ENCODE assay signal across 1 cellular context in the genomic region with DNA sequence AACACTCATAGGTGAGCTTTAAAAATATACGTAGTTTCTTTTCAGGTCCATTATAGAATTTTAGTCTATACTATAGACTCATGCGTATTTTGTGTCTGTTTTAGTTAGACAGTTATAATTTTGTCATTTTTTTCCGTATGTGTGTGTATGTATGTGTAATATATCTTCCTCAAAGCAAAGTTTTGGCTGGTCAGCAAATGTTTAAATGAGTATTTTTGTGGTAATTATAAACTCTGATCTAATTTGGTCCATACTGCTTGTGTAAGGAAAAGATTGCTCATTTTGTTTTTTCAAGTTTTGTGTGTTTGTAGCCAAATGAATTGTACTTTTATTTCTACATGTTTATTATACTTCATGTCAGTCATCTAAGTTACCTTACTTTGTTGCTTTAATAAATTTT.
TF ChIP-seq lines count a peak whose summit lies in the region.

No MANE protein-coding gene starts in this region.

TF ChIP-seq in WTC11, 78 proteins besides CTCF, POLR2A, EP300 and RAD21 (continued from another document):
- TF ChIP-seq FOXP4 (CRISPR knock-in tag; IDR thresholded peaks at IDR 0.05), result no peak
- no peak for TF ChIP-seq ARID4B (CRISPR knock-in tag; IDR thresholded peaks at IDR 0.05; ENCODE audit: borderline replicate concordance)
- TF ChIP-seq CREB1 (CRISPR knock-in tag; IDR thresholded peaks at IDR 0.05), result no peak
- no peak for TF ChIP-seq SMAD3 (CRISPR knock-in tag; IDR thresholded peaks at IDR 0.05; ENCODE audit: borderline replicate concordance)
- TF ChIP-seq NFE2L1 (CRISPR knock-in tag; IDR thresholded peaks at IDR 0.05), result no peak
- TF ChIP-seq ZNF281 (CRISPR knock-in tag; IDR thresholded peaks at IDR 0.05), result no peak
- no peak for TF ChIP-seq GABPB1 (CRISPR knock-in tag; IDR thresholded peaks at IDR 0.05)
- no peak for TF ChIP-seq ZNF219 (CRISPR knock-in tag; IDR thresholded peaks at IDR 0.05; ENCODE audit: borderline replicate concordance)
- TF ChIP-seq MXD4 (CRISPR knock-in tag; IDR thresholded peaks at IDR 0.05; ENCODE audit: borderline replicate concordance), result no peak
- no peak for TF ChIP-seq ERG (CRISPR knock-in tag; IDR thresholded peaks at IDR 0.05)
- TF ChIP-seq, protein P1, sequence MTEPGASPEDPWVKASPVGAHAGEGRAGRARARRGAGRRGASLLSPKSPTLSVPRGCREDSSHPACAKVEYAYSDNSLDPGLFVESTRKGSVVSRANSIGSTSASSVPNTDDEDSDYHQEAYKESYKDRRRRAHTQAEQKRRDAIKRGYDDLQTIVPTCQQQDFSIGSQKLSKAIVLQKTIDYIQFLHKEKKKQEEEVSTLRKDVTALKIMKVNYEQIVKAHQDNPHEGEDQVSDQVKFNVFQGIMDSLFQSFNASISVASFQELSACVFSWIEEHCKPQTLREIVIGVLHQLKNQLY (CRISPR knock-in tag; IDR thresholded peaks at IDR 0.05), result no peak
- no peak for TF ChIP-seq KAT7 (CRISPR knock-in tag; IDR thresholded peaks at IDR 0.05; ENCODE audit: borderline replicate concordance)
- TF ChIP-seq ESRRA (CRISPR knock-in tag; IDR thresholded peaks at IDR 0.05; ENCODE audit: borderline replicate concordance), result no peak
- no peak for TF ChIP-seq ATF2 (CRISPR knock-in tag; IDR thresholded peaks at IDR 0.05; ENCODE audit: borderline replicate concordance, low read depth)
- TF ChIP-seq OVOL2 (CRISPR knock-in tag; IDR thresholded peaks at IDR 0.05; ENCODE audit: borderline replicate concordance), result no peak
- TF ChIP-seq, protein P2, sequence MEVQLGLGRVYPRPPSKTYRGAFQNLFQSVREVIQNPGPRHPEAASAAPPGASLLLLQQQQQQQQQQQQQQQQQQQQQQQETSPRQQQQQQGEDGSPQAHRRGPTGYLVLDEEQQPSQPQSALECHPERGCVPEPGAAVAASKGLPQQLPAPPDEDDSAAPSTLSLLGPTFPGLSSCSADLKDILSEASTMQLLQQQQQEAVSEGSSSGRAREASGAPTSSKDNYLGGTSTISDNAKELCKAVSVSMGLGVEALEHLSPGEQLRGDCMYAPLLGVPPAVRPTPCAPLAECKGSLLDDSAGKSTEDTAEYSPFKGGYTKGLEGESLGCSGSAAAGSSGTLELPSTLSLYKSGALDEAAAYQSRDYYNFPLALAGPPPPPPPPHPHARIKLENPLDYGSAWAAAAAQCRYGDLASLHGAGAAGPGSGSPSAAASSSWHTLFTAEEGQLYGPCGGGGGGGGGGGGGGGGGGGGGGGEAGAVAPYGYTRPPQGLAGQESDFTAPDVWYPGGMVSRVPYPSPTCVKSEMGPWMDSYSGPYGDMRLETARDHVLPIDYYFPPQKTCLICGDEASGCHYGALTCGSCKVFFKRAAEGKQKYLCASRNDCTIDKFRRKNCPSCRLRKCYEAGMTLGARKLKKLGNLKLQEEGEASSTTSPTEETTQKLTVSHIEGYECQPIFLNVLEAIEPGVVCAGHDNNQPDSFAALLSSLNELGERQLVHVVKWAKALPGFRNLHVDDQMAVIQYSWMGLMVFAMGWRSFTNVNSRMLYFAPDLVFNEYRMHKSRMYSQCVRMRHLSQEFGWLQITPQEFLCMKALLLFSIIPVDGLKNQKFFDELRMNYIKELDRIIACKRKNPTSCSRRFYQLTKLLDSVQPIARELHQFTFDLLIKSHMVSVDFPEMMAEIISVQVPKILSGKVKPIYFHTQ (CRISPR knock-in tag; IDR thresholded peaks at IDR 0.05), result no peak
